In the genomic region with DNA sequence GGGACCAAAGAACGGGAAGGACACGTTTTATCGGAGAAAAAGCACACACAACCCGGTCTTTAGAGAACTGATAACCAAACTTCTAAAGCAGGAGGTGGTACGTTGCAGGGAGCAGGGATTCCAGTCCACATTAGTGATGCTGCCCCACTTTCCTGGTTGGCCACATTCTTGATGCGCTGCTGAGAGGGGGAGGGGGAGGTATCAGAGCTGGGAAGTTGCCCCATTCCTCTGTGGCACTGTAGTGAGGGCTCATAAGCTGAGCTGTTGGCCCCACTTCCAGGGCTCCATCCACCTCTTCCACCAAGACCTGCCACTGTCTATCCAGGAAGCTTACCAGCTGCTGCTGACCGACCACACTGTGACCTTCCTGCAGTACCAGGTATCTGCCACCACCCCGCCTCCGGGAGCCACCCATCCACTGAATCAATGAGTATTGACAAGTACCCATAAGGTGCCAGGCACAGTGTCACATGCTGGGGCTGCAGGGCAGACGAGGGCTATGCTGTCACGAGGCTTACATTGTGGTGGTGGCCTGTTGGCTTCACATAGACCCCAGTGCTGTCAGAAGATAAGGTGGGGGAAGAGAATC, we compare ENCODE assay signal across 8 cellular contexts. TPM values are rescaled to one million over a fixed set of nuclear protein-coding genes. Genes with fewer than 3 reads are reported as not detected.
DNase-seq lines count a peak whose midpoint lies in the region; ATAC-seq and TF ChIP-seq lines count a peak whose summit lies in the region.

No MANE protein-coding gene starts in this region.

- ATAC-seq in stimulated activated memory B cell treated with anti-CD40 and anti-IgM and Interleukin-4, amounts not matched to agents 10 μg/mL and 1 μg/mL and 100 μg/mL, for 72 hours = no peak
- ATAC-seq in sciatic nerve = no peak

- H3K4me3 ChIP-seq in AG09309 (ENCODE audit: control insufficient read depth, low read depth, low read length) (peak overlapping the region; percentile 83), HUES48 (ENCODE audit: low read depth, low read length) (peak overlapping the region; percentile 98), iPS-18a (ENCODE audit: low read length) (peak overlapping the region; percentile 83)

- no peak for TF ChIP-seq CTCF in AG09309 (IDR thresholded peaks at IDR 0.05; ENCODE audit: control insufficient read depth, insufficient read depth, low read depth, low read length, missing control alignments)

- H3K36me3 ChIP-seq in HUES48 (ENCODE audit: control insufficient read depth, insufficient read depth, low read length) (peaks cover 42% of the 10 kb centered on the region), iPS-18a (ENCODE audit: control insufficient read depth, low read depth, low read length) (peaks cover 10% of the 10 kb centered on the region)

- peak overlapping the region; percentile 89 for H3K4me3 Mint-ChIP-seq in activated T-helper 2 cell treated with anti-CD3 and anti-CD28 coated beads, Interferon-gamma antibody, Interleukin-2, Interleukin-4, amounts not matched to agents 10 μg/mL and 5 μg/mL and 100 μg/mL, durations not matched to agents 14 hours and 24 hours and 36 hours (ENCODE audit: low read depth)
- peak overlapping the region; percentile 82 for H3K4me3 Mint-ChIP-seq in stimulated activated memory B cell treated with anti-CD40 and anti-IgM and Interleukin-4, amounts not matched to agents 10 μg/mL and 1 μg/mL and 100 μg/mL, for 72 hours

- H3K9me3 Mint-ChIP-seq in activated T-helper 2 cell treated with anti-CD3 and anti-CD28 coated beads, Interferon-gamma antibody, Interleukin-2, Interleukin-4, amounts not matched to agents 10 μg/mL and 5 μg/mL and 100 μg/mL, durations not matched to agents 14 hours and 24 hours and 36 hours = no peaks in the 10 kb centered on the region
- H3K9me3 Mint-ChIP-seq in stimulated activated memory B cell treated with anti-CD40 and anti-IgM and Interleukin-4, amounts not matched to agents 10 μg/mL and 1 μg/mL and 100 μg/mL, for 72 hours = no peaks in the 10 kb centered on the region

- DNase-seq in AG09309 (ENCODE audit: low read depth) (no peak), anterior cingulate cortex (lab: John Stamatoyannopoulos, UW) (no peak), sciatic nerve (ENCODE audit: low spot score) (no peak), NCI-H1930 (lab: John Stamatoyannopoulos, UW) (no peak)
- no peak for DNase-seq in activated T-helper 2 cell treated with anti-CD3 and anti-CD28 coated beads, Interferon-gamma antibody, Interleukin-2, Interleukin-4, amounts not matched to agents 10 μg/mL and 5 μg/mL and 100 μg/mL, durations not matched to agents 14 hours and 24 hours and 36 hours (ENCODE audit: low spot score)

- H3K4me1 ChIP-seq in HUES48 (ENCODE audit: control insufficient read depth, insufficient read depth, low read length) (peaks cover 6% of the 10 kb centered on the region; the same call in 1 of the 2 replicates), iPS-18a (ENCODE audit: control insufficient read depth, low read depth, low read length) (peaks cover 3% of the 10 kb centered on the region)

- no peak overlapping the region for H3K9ac ChIP-seq in HUES48 (ENCODE audit: low read depth, low read length)
- no peak overlapping the region for H3K9ac ChIP-seq in iPS-18a (ENCODE audit: low read length)

- peaks cover 25% of the 10 kb centered on the region for H3K4me1 Mint-ChIP-seq in activated T-helper 2 cell treated with anti-CD3 and anti-CD28 coated beads, Interferon-gamma antibody, Interleukin-2, Interleukin-4, amounts not matched to agents 10 μg/mL and 5 μg/mL and 100 μg/mL, durations not matched to agents 14 hours and 24 hours and 36 hours (ENCODE audit: low read depth)
- peaks cover 22% of the 10 kb centered on the region for H3K4me1 Mint-ChIP-seq in stimulated activated memory B cell treated with anti-CD40 and anti-IgM and Interleukin-4, amounts not matched to agents 10 μg/mL and 1 μg/mL and 100 μg/mL, for 72 hours

- H3K27me3 ChIP-seq in HUES48 (ENCODE audit: control insufficient read depth, insufficient read depth, low read length) (no peaks in the 10 kb centered on the region), iPS-18a (ENCODE audit: control insufficient read depth, insufficient read depth, low read length) (no peaks in the 10 kb centered on the region)

- intact Hi-C loops in activated T-helper 2 cell treated with anti-CD3 and anti-CD28 coated beads, Interferon-gamma antibody, Interleukin-2, Interleukin-4, amounts not matched to agents 10 μg/mL and 5 μg/mL and 100 μg/mL, durations not matched to agents 14 hours and 24 hours and 36 hours (cut with micrococcal nuclease) = loop anchor here (5.0 to 10.0 kb wide), 4 partner anchors 60 to 245 kb away; a partner anchor contains a TSS
- intact Hi-C loops in sciatic nerve (cut with DNase I) = loop anchor here (2.0 to 5.0 kb wide), 2 partner anchors 71 to 90 kb away; no protein-coding TSS in a partner anchor

- H3K27ac Mint-ChIP-seq in activated T-helper 2 cell treated with anti-CD3 and anti-CD28 coated beads, Interferon-gamma antibody, Interleukin-2, Interleukin-4, amounts not matched to agents 10 μg/mL and 5 μg/mL and 100 μg/mL, durations not matched to agents 14 hours and 24 hours and 36 hours = peak overlapping the region; percentile 76
- peak overlapping the region; percentile 41 for H3K27ac Mint-ChIP-seq in stimulated activated memory B cell treated with anti-CD40 and anti-IgM and Interleukin-4, amounts not matched to agents 10 μg/mL and 1 μg/mL and 100 μg/mL, for 72 hours

- peaks cover 41% of the 10 kb centered on the region for H3K36me3 Mint-ChIP-seq in activated T-helper 2 cell treated with anti-CD3 and anti-CD28 coated beads, Interferon-gamma antibody, Interleukin-2, Interleukin-4, amounts not matched to agents 10 μg/mL and 5 μg/mL and 100 μg/mL, durations not matched to agents 14 hours and 24 hours and 36 hours (ENCODE audit: low read depth)
- H3K36me3 Mint-ChIP-seq in stimulated activated memory B cell treated with anti-CD40 and anti-IgM and Interleukin-4, amounts not matched to agents 10 μg/mL and 1 μg/mL and 100 μg/mL, for 72 hours = peaks cover 6% of the 10 kb centered on the region

- peak overlapping the region; percentile 12 for H3K27ac ChIP-seq in HUES48 (ENCODE audit: low read depth, low read length)
- H3K27ac ChIP-seq in iPS-18a (ENCODE audit: low read length) = no peak overlapping the region

- H3K27me3 Mint-ChIP-seq in activated T-helper 2 cell treated with anti-CD3 and anti-CD28 coated beads, Interferon-gamma antibody, Interleukin-2, Interleukin-4, amounts not matched to agents 10 μg/mL and 5 μg/mL and 100 μg/mL, durations not matched to agents 14 hours and 24 hours and 36 hours (ENCODE audit: low read depth) = peaks cover 5% of the 10 kb centered on the region
- H3K27me3 Mint-ChIP-seq in stimulated activated memory B cell treated with anti-CD40 and anti-IgM and Interleukin-4, amounts not matched to agents 10 μg/mL and 1 μg/mL and 100 μg/mL, for 72 hours = no peaks in the 10 kb centered on the region

- H3K9me3 ChIP-seq in HUES48 (ENCODE audit: control insufficient read depth, insufficient read depth, low read length) (no peaks in the 10 kb centered on the region), iPS-18a (ENCODE audit: control insufficient read depth, low read depth, low read length) (no peaks in the 10 kb centered on the region)

RNA-seq across cellular contexts. Expression of a gene that starts 1.0 kb away (rescaled TPM):
- total RNA-seq in activated T-helper 2 cell treated with anti-CD3 and anti-CD28 coated beads, Interferon-gamma antibody, Interleukin-2, Interleukin-4, amounts not matched to agents 10 μg/mL and 5 μg/mL and 100 μg/mL, durations not matched to agents 14 hours and 24 hours and 36 hours = 74.6 and 78.2 TPM in 2 replicates
- 26.1 TPM for total RNA-seq in sciatic nerve

RNA-seq across cellular contexts. Expression of a gene that starts 2.0 kb away (rescaled TPM):
- 2.2 and 2.3 TPM in 2 replicates for total RNA-seq in activated T-helper 2 cell treated with anti-CD3 and anti-CD28 coated beads, Interferon-gamma antibody, Interleukin-2, Interleukin-4, amounts not matched to agents 10 μg/mL and 5 μg/mL and 100 μg/mL, durations not matched to agents 14 hours and 24 hours and 36 hours
- total RNA-seq in sciatic nerve = 127 TPM

RNA-seq across cellular contexts. Expression of a gene that starts 8.1 kb away (rescaled TPM):
- total RNA-seq in activated T-helper 2 cell treated with anti-CD3 and anti-CD28 coated beads, Interferon-gamma antibody, Interleukin-2, Interleukin-4, amounts not matched to agents 10 μg/mL and 5 μg/mL and 100 μg/mL, durations not matched to agents 14 hours and 24 hours and 36 hours = 12.1 and 13.5 TPM in 2 replicates
- 11.0 TPM for total RNA-seq in sciatic nerve

Comparison
In these comparisons a context has a peak if more than half of its experiments do, and no peak if none do; other contexts are left out.
1. RNA of a gene that starts 2.0 kb away (total RNA-seq): 127 TPM in sciatic nerve (single experiment); 2.2 to 2.3 TPM in activated T-helper 2 cell treated with anti-CD3 and anti-CD28 coated beads, Interferon-gamma antibody, Interleukin-2, Interleukin-4, amounts not matched to agents 10 μg/mL and 5 μg/mL and 100 μg/mL, durations not matched to agents 14 hours and 24 hours and 36 hours; every median in the first group is over 10 times any median in the second.
2. Peak in every context shown above with its lines, with median percentiles within 50 percentile points of each other: H3K4me3 ChIP-seq.